In the genomic region with DNA sequence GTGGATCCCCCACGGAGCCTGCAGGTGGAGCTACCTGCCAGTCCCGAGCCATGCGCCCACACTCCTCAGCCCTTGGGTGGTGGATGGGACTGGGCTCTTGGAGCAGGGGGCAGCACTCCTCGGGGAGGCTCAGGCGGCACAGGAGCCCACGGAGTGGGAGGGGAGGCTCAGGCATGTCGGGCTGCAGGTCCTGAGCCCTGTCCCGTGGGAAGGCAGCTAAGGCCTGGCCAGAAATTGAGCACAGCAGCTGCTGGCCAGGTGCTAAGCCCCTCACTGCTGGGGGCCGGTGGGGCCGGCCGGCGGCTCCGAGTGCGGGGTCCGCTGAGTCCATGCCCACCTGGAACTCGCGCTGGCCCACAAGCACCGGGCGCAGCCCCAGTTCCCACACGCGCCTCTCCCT, we compare ENCODE assay signal across 27 cellular contexts.
"Had no signal": no experiment of that assay in that cellular context is flagged by ENCODE, and none has a peak within 500 bp of the region (broad histone marks: within the 10 kb centered on the region; RNA-seq: fewer than 3 reads in every experiment).

No MANE protein-coding gene starts in this region.

- H3K36me3 ChIP-seq: ovary, right lobe of liver, sigmoid colon, stomach, thoracic aorta, thyroid gland, tibial nerve, upper lobe of left lung, vagina had no signal

- FAIRE-seq: small intestine, urothelium cell line had no signal

- H3K4me3 ChIP-seq: ovary, psoas muscle, right lobe of liver, sigmoid colon, stomach, thoracic aorta, thyroid gland, tibial nerve, upper lobe of left lung, vagina had no signal

- H3K9ac ChIP-seq: parathyroid adenoma had no signal

- H3K9me3 ChIP-seq: ovary, psoas muscle, right lobe of liver, sigmoid colon, stomach, thoracic aorta, thyroid gland, upper lobe of left lung, vagina had no signal

- DNase-seq: naive thymus-derived CD8-positive, alpha-beta T cell; nephron progenitor cell; occipital lobe; posterior cingulate gyrus; psoas muscle; right cardiac atrium; sigmoid colon; small intestine; stimulated activated CD4-positive, alpha-beta T cell treated with anti-CD3 and anti-CD28 coated beads, Interleukin-15, amount 100 ng/mL, for 24 hours; stimulated activated CD4-positive, alpha-beta T cell treated with anti-CD3 and anti-CD28 coated beads, Interleukin-2, amount 100 ng/mL, for 24 hours; stimulated activated CD4-positive, alpha-beta T cell treated with anti-CD3 and anti-CD28 coated beads, Interleukin-2, amount 100 ng/mL, for 48 hours; stimulated activated CD4-positive, alpha-beta T cell treated with anti-CD3 and anti-CD28 coated beads, Interleukin-4, amount 100 ng/mL, for 24 hours; stimulated activated naive B cell treated with anti-CD40 and anti-IgM and Interleukin-4, amounts not matched to agents 10 μg/mL and 1 μg/mL and 100 μg/mL, for 72 hours; stimulated activated naive CD4-positive, alpha-beta T cell treated with Interleukin-2 at 50 U/mL for 16 hours; stomach; thyroid gland; trophoblast cell had no signal

- H3K79me2 ChIP-seq: parathyroid adenoma had no signal

- H2AFZ ChIP-seq: parathyroid adenoma had no signal

- ATAC-seq: naive thymus-derived CD8-positive, alpha-beta T cell; natural killer cell treated with Interleukin-12 subunit alpha and Interleukin-12 subunit beta and Interleukin-15 and Interleukin-18, amount 100 ng/mL, for 72 hours; psoas muscle; right cardiac atrium; right lobe of liver; stimulated activated effector memory CD8-positive, alpha-beta T cell treated with anti-CD3 and anti-CD28 coated beads, Interleukin-12 subunit alpha, Interleukin-12 subunit beta, amount 100 ng/mL, for 72 hours; stimulated activated naive B cell treated with anti-CD40 and anti-IgM and Interleukin-4, amounts not matched to agents 10 μg/mL and 1 μg/mL and 100 μg/mL, for 72 hours had no signal

- H3K27me3 ChIP-seq: ovary, right lobe of liver, sigmoid colon, stomach, thyroid gland, tibial nerve, upper lobe of left lung, vagina had no signal

- H3K27ac ChIP-seq: ovary, parathyroid adenoma, psoas muscle, right lobe of liver, sigmoid colon, stomach, thoracic aorta, thyroid gland, tibial nerve, upper lobe of left lung, vagina had no signal

- H3K4me1 ChIP-seq: parathyroid adenoma, psoas muscle, right lobe of liver, sigmoid colon, stomach, thyroid gland, tibial nerve, upper lobe of left lung, vagina had no signal
